Comparison of ENCODE assay signal across 9 cellular contexts in the genomic region with DNA sequence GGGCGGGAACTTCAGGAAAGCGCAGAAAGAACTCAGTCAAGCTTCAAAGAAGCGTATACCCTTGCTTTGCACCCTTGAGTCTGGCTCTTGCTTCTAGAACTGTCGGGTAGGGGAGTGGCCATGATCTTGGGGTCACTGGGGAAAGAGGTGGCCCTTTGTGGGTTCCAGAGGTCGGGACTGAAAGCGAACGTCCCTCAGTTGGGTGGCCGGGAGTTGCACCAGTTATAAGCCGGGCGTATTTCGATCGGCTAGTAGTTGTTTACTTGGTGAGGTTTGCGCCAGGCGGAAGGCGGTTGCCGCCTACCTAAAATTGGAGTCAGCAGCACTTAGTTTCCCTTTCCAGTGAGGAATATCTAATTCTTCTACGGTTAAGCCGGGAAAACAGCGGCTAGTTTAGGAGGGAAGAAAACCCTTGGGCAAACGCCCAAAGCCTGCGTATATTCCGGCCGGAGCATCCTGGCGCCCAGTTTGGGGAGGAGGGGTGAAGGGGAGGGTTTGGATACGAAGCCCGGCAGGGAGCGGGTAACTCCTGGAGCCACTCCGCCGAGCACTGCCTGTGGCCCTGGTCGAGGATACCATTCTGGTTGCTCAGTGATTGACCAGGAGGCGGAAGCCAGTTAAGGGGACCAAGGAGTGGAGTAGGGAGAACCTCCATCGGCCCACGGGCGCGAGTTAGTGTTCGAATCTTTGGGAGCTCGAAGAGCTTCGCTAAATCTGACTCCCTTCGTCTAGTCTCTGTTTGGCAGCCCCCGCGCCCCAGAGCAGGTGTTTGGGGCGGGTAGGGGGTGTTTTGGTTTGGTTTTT.
A peak's percentile ranks its signal among the peaks of the same experiment; 100 is the strongest.
DNase-seq lines count a peak whose midpoint lies in the region; ATAC-seq and TF ChIP-seq lines count a peak whose summit lies in the region.
"Had no signal": no experiment of that assay in that cellular context is flagged by ENCODE, and none has a peak within 500 bp of the region (broad histone marks: within the 10 kb centered on the region; RNA-seq: fewer than 3 reads in every experiment).

No MANE protein-coding gene starts in this region.

- no peak for TF ChIP-seq CTCF in C4-2B (conservative IDR thresholded peaks at IDR 0.05)

- H3K27me3 ChIP-seq in muscle layer of duodenum (ENCODE audit: low read depth, low read length), result peaks cover 86% of the 10 kb centered on the region

- ATAC-seq in GM19324 (IDR thresholded peaks at IDR 0.05; ENCODE audit: low FRiP score, unreplicated experiment), result no peak
- no peak for ATAC-seq in HG03342 (IDR thresholded peaks at IDR 0.05; ENCODE audit: unreplicated experiment)

- no peaks in the 10 kb centered on the region for H3K36me3 ChIP-seq in KOPT-K1 (ENCODE audit: insufficient read depth, low read length)
- no peaks in the 10 kb centered on the region for H3K36me3 ChIP-seq in muscle layer of duodenum (ENCODE audit: control insufficient read depth in 1 of 2, insufficient read depth in 2 of 2, low read length in 2 of 2)

- DNase-seq in ecto neural progenitor cell (ENCODE audit: low spot score) (peak; percentile 60), T-helper 9 cell (no peak), NCI-H187 (lab: John Stamatoyannopoulos, UW) (no peak)
- DNase-seq: foreskin melanocyte had no signal

- H3K9me3 ChIP-seq in KOPT-K1 (ENCODE audit: insufficient read depth, low read length, poor library complexity, severe bottlenecking) (peaks cover 63% of the 10 kb centered on the region), muscle layer of duodenum (ENCODE audit: control insufficient read depth in 1 of 2, low read length in 2 of 2) (no peaks in the 10 kb centered on the region)

- peaks cover 0 to 66% of the 10 kb centered on the region in 2 donors for H3K4me1 ChIP-seq in muscle layer of duodenum (ENCODE audit: control insufficient read depth in 1 of 2, insufficient read depth in 2 of 2, low read length in 2 of 2)

- H3K4me3 ChIP-seq in muscle layer of duodenum (ENCODE audit: low read depth in 1 of 2, low read length in 2 of 2), result peak overlapping the region; percentile 1 to 26

- peak overlapping the region; percentile 77 for H3K27ac ChIP-seq in C4-2B
- H3K27ac ChIP-seq in KOPT-K1 (ENCODE audit: low read depth, low read length, poor library complexity, severe bottlenecking), result peak overlapping the region; percentile 37
- H3K27ac ChIP-seq in muscle layer of duodenum (ENCODE audit: low read length), result no peak overlapping the region
